Comparison of ENCODE assay signal across 1 cellular context in the genomic region with DNA sequence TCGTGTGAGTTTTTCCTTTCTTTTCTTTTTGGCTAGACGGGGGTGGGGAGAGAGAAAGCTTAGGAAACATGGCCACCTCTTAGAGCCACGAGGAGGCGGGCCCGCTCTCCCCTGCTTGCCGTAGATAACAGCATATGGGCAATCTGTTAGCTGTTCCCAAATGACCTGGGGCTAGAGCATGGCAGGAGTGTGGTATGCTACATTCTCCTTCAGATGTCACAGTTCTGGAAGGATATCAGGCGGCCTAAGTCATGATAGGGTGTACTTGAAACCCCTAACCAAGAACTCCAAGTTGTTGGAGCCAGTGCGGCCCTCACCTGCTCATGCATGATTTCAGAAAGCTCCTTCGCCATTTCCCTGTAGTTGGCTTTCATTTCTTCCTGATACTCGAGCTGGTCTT.
TF ChIP-seq lines count a peak whose summit lies in the region.

No MANE protein-coding gene starts in this region.

TF ChIP-seq in K562, 482 proteins besides CTCF, POLR2A, EP300 and RAD21 (continued from another document and continues in another):
- TF ChIP-seq, protein P1, sequence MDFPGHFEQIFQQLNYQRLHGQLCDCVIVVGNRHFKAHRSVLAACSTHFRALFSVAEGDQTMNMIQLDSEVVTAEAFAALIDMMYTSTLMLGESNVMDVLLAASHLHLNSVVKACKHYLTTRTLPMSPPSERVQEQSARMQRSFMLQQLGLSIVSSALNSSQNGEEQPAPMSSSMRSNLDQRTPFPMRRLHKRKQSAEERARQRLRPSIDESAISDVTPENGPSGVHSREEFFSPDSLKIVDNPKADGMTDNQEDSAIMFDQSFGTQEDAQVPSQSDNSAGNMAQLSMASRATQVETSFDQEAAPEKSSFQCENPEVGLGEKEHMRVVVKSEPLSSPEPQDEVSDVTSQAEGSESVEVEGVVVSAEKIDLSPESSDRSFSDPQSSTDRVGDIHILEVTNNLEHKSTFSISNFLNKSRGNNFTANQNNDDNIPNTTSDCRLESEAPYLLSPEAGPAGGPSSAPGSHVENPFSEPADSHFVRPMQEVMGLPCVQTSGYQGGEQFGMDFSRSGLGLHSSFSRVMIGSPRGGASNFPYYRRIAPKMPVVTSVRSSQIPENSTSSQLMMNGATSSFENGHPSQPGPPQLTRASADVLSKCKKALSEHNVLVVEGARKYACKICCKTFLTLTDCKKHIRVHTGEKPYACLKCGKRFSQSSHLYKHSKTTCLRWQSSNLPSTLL (IDR thresholded peaks at IDR 0.05) = no peak
- TF ChIP-seq CHD4 (IDR thresholded peaks at IDR 0.05; ENCODE audit: insufficient read depth, insufficient replicate concordance, low read depth, low read length, poor library complexity, severe bottlenecking) (no peak), SAFB (IDR thresholded peaks at IDR 0.05; ENCODE audit: borderline replicate concordance, low read depth, low read length) (no peak), STAG1 (CRISPR knock-in tag; IDR thresholded peaks at IDR 0.05; ENCODE audit: borderline replicate concordance) (no peak), DIDO1 (tag; IDR thresholded peaks at IDR 0.05; ENCODE audit: low read depth) (no peak), NR3C1 (CRISPR knock-in tag; IDR thresholded peaks at IDR 0.05) (no peak), EGR1 (conservative IDR thresholded peaks at IDR 0.05) (peak; percentile 9; the same call in 1 of the 2 replicates), KAT2B (IDR thresholded peaks at IDR 0.05; ENCODE audit: low read depth, low read length) (no peak), HNRNPUL1 (IDR thresholded peaks at IDR 0.05; ENCODE audit: low read length) (no peak), L3MBTL2 (IDR thresholded peaks at IDR 0.05) (peak; percentile 85), ASH1L (IDR thresholded peaks at IDR 0.05; ENCODE audit: borderline replicate concordance, low read depth, partially characterized antibody) (no peak), ZNF3 (CRISPR knock-in tag; IDR thresholded peaks at IDR 0.05) (no peak), BRD4 (IDR thresholded peaks at IDR 0.05) (no peak), ZNF140 (CRISPR knock-in tag; IDR thresholded peaks at IDR 0.05) (no peak), TCF3 (CRISPR knock-in tag; IDR thresholded peaks at IDR 0.05) (peak; percentile 80), ZNF197 (CRISPR knock-in tag; IDR thresholded peaks at IDR 0.05; ENCODE audit: low read depth) (no peak)
- TF ChIP-seq, protein P2, sequence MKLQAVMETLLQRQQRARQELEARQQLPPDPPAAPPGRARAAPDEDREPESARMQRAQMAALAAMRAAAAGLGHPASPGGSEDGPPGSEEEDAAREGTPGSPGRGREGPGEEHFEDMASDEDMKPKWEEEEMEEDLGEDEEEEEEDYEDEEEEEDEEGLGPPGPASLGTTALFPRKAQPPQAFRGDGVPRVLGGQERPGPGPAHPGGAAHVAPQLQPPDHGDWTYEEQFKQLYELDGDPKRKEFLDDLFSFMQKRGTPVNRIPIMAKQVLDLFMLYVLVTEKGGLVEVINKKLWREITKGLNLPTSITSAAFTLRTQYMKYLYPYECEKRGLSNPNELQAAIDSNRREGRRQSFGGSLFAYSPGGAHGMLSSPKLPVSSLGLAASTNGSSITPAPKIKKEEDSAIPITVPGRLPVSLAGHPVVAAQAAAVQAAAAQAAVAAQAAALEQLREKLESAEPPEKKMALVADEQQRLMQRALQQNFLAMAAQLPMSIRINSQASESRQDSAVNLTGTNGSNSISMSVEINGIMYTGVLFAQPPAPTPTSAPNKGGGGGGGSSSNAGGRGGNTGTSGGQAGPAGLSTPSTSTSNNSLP (IDR thresholded peaks at IDR 0.05; ENCODE audit: borderline replicate concordance, low read depth, low read length) = no peak
- TF ChIP-seq, protein P3, sequence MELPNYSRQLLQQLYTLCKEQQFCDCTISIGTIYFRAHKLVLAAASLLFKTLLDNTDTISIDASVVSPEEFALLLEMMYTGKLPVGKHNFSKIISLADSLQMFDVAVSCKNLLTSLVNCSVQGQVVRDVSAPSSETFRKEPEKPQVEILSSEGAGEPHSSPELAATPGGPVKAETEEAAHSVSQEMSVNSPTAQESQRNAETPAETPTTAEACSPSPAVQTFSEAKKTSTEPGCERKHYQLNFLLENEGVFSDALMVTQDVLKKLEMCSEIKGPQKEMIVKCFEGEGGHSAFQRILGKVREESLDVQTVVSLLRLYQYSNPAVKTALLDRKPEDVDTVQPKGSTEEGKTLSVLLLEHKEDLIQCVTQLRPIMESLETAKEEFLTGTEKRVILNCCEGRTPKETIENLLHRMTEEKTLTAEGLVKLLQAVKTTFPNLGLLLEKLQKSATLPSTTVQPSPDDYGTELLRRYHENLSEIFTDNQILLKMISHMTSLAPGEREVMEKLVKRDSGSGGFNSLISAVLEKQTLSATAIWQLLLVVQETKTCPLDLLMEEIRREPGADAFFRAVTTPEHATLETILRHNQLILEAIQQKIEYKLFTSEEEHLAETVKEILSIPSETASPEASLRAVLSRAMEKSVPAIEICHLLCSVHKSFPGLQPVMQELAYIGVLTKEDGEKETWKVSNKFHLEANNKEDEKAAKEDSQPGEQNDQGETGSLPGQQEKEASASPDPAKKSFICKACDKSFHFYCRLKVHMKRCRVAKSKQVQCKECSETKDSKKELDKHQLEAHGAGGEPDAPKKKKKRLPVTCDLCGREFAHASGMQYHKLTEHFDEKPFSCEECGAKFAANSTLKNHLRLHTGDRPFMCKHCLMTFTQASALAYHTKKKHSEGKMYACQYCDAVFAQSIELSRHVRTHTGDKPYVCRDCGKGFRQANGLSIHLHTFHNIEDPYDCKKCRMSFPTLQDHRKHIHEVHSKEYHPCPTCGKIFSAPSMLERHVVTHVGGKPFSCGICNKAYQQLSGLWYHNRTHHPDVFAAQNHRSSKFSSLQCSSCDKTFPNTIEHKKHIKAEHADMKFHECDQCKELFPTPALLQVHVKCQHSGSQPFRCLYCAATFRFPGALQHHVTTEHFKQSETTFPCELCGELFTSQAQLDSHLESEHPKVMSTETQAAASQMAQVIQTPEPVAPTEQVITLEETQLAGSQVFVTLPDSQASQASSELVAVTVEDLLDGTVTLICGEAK (IDR thresholded peaks at IDR 0.05) = no peak
- TF ChIP-seq, protein P3 (CRISPR knock-in tag; IDR thresholded peaks at IDR 0.05) = no peak
- TF ChIP-seq, protein P4, sequence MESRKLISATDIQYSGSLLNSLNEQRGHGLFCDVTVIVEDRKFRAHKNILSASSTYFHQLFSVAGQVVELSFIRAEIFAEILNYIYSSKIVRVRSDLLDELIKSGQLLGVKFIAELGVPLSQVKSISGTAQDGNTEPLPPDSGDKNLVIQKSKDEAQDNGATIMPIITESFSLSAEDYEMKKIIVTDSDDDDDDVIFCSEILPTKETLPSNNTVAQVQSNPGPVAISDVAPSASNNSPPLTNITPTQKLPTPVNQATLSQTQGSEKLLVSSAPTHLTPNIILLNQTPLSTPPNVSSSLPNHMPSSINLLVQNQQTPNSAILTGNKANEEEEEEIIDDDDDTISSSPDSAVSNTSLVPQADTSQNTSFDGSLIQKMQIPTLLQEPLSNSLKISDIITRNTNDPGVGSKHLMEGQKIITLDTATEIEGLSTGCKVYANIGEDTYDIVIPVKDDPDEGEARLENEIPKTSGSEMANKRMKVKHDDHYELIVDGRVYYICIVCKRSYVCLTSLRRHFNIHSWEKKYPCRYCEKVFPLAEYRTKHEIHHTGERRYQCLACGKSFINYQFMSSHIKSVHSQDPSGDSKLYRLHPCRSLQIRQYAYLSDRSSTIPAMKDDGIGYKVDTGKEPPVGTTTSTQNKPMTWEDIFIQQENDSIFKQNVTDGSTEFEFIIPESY (CRISPR knock-in tag; IDR thresholded peaks at IDR 0.05) = peak; percentile 54; the same call in 1 of the 2 replicates
- TF ChIP-seq, protein P5, sequence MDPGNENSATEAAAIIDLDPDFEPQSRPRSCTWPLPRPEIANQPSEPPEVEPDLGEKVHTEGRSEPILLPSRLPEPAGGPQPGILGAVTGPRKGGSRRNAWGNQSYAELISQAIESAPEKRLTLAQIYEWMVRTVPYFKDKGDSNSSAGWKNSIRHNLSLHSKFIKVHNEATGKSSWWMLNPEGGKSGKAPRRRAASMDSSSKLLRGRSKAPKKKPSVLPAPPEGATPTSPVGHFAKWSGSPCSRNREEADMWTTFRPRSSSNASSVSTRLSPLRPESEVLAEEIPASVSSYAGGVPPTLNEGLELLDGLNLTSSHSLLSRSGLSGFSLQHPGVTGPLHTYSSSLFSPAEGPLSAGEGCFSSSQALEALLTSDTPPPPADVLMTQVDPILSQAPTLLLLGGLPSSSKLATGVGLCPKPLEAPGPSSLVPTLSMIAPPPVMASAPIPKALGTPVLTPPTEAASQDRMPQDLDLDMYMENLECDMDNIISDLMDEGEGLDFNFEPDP (CRISPR knock-in tag; IDR thresholded peaks at IDR 0.05) = no peak
- TF ChIP-seq, protein P6, sequence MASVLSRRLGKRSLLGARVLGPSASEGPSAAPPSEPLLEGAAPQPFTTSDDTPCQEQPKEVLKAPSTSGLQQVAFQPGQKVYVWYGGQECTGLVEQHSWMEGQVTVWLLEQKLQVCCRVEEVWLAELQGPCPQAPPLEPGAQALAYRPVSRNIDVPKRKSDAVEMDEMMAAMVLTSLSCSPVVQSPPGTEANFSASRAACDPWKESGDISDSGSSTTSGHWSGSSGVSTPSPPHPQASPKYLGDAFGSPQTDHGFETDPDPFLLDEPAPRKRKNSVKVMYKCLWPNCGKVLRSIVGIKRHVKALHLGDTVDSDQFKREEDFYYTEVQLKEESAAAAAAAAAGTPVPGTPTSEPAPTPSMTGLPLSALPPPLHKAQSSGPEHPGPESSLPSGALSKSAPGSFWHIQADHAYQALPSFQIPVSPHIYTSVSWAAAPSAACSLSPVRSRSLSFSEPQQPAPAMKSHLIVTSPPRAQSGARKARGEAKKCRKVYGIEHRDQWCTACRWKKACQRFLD (CRISPR knock-in tag; IDR thresholded peaks at IDR 0.05) = no peak
- TF ChIP-seq, protein P7, sequence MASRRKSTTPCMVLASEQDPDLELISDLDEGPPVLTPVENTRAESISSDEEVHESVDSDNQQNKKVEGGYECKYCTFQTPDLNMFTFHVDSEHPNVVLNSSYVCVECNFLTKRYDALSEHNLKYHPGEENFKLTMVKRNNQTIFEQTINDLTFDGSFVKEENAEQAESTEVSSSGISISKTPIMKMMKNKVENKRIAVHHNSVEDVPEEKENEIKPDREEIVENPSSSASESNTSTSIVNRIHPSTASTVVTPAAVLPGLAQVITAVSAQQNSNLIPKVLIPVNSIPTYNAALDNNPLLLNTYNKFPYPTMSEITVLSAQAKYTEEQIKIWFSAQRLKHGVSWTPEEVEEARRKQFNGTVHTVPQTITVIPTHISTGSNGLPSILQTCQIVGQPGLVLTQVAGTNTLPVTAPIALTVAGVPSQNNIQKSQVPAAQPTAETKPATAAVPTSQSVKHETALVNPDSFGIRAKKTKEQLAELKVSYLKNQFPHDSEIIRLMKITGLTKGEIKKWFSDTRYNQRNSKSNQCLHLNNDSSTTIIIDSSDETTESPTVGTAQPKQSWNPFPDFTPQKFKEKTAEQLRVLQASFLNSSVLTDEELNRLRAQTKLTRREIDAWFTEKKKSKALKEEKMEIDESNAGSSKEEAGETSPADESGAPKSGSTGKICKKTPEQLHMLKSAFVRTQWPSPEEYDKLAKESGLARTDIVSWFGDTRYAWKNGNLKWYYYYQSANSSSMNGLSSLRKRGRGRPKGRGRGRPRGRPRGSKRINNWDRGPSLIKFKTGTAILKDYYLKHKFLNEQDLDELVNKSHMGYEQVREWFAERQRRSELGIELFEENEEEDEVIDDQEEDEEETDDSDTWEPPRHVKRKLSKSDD (conservative IDR thresholded peaks at IDR 0.05; ENCODE audit: low read length) = no peak
- TF ChIP-seq, protein P8, sequence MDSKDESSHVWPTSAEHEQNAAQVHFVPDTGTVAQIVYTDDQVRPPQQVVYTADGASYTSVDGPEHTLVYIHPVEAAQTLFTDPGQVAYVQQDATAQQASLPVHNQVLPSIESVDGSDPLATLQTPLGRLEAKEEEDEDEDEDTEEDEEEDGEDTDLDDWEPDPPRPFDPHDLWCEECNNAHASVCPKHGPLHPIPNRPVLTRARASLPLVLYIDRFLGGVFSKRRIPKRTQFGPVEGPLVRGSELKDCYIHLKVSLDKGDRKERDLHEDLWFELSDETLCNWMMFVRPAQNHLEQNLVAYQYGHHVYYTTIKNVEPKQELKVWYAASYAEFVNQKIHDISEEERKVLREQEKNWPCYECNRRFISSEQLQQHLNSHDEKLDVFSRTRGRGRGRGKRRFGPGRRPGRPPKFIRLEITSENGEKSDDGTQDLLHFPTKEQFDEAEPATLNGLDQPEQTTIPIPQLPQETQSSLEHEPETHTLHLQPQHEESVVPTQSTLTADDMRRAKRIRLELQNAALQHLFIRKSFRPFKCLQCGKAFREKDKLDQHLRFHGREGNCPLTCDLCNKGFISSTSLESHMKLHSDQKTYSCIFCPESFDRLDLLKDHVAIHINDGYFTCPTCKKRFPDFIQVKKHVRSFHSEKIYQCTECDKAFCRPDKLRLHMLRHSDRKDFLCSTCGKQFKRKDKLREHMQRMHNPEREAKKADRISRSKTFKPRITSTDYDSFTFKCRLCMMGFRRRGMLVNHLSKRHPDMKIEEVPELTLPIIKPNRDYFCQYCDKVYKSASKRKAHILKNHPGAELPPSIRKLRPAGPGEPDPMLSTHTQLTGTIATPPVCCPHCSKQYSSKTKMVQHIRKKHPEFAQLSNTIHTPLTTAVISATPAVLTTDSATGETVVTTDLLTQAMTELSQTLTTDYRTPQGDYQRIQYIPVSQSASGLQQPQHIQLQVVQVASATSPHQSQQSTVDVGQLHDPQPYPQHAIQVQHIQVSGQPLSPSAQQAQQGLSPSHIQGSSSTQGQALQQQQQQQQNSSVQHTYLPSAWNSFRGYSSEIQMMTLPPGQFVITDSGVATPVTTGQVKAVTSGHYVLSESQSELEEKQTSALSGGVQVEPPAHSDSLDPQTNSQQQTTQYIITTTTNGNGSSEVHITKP (IDR thresholded peaks at IDR 0.05; ENCODE audit: partially characterized antibody) = no peak
